1 cellular context compared by ENCODE assay signal in the genomic region with DNA sequence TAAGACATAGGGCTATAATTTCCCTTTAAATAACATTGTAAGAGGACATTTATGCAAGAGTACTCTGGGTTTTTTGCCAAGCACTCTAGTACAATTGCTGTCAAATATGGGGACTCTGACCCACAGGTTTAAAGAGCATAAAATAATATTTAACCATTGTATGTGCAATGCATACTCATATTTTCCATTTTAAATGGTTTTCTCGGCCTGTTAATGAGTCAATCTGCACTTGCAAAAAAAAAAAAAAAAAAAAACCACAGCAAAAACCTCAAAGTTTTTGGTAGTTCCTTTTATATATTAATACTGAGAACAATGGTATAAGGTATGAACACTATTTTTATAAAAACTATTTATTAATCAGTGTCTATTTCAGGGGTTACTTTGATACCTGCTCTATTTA.
TF ChIP-seq lines count a peak whose summit lies in the region.

No MANE protein-coding gene starts in this region.

TF ChIP-seq in HepG2, 621 proteins besides CTCF, POLR2A, EP300 and RAD21 (continued from another document):
- TF ChIP-seq, protein P1, sequence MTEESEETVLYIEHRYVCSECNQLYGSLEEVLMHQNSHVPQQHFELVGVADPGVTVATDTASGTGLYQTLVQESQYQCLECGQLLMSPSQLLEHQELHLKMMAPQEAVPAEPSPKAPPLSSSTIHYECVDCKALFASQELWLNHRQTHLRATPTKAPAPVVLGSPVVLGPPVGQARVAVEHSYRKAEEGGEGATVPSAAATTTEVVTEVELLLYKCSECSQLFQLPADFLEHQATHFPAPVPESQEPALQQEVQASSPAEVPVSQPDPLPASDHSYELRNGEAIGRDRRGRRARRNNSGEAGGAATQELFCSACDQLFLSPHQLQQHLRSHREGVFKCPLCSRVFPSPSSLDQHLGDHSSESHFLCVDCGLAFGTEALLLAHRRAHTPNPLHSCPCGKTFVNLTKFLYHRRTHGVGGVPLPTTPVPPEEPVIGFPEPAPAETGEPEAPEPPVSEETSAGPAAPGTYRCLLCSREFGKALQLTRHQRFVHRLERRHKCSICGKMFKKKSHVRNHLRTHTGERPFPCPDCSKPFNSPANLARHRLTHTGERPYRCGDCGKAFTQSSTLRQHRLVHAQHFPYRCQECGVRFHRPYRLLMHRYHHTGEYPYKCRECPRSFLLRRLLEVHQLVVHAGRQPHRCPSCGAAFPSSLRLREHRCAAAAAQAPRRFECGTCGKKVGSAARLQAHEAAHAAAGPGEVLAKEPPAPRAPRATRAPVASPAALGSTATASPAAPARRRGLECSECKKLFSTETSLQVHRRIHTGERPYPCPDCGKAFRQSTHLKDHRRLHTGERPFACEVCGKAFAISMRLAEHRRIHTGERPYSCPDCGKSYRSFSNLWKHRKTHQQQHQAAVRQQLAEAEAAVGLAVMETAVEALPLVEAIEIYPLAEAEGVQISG (CRISPR knock-in tag; IDR thresholded peaks at IDR 0.05) = no peak
TF ChIP-seq in HepG2: peak in this region for 0.
